ENCODE assay signal across 20 cellular contexts in genomic region chr11:10418950-10419310, GRCh38. TPM values are rescaled to one million over a fixed set of nuclear protein-coding genes. Genes with fewer than 3 reads are reported as not detected.
A peak's percentile ranks its signal among the peaks of the same experiment; 100 is the strongest.
DNase-seq lines count a peak whose midpoint lies in the region; TF ChIP-seq lines count a peak whose summit lies in the region.
"Had no signal": no experiment of that assay in that cellular context is flagged by ENCODE, and none has a peak within 500 bp of the region (broad histone marks: within the 10 kb centered on the region; RNA-seq: fewer than 3 reads in every experiment).

No MANE protein-coding gene starts in this region.

- TF ChIP-seq POLR2A in breast epithelium (IDR thresholded peaks at IDR 0.05) (no peak), NB4 (IDR thresholded peaks at IDR 0.05; ENCODE audit: extremely low read depth, insufficient read length) (no peak), vagina (IDR thresholded peaks at IDR 0.05) (no peak)

- H3K4me2 ChIP-seq in mammary epithelial cell (ENCODE audit: insufficient read depth, low read depth, low read length) (no peak overlapping the region), mesenchymal stem cell (ENCODE audit: low read length, poor library complexity, severe bottlenecking) (no peak overlapping the region)

- H3K4me3 ChIP-seq in mammary epithelial cell (replicated peaks in 1 of 3; ENCODE audit: insufficient read depth in 1 of 3, low read depth in 2 of 3, low read length in 3 of 3) (no peak overlapping the region), breast epithelium (no peak overlapping the region), NB4 (ENCODE audit: low read depth, low read length) (peak overlapping the region; percentile 42), mesenchymal stem cell (ENCODE audit: insufficient read depth in 1 of 2, low read depth in 1 of 2, low read length in 2 of 2) (peak overlapping the region in 1 of 2 experiments; percentile 64), vagina (no peak overlapping the region), colonic mucosa (no peak overlapping the region)

- H3K18ac ChIP-seq in mesenchymal stem cell (ENCODE audit: low read depth in 1 of 2, low read length in 2 of 2) = no peak overlapping the region

- 48% methylated on average over 3 of the region's 3 CpGs for WGBS in mammary epithelial cell (ENCODE audit: low coverage, missing lambda C conversion rate)
- WGBS in mesenchymal stem cell = 93% methylated on average over 2 of the region's 3 CpGs

- H2AK5ac ChIP-seq in mesenchymal stem cell (ENCODE audit: low read length, severe bottlenecking) = no peak overlapping the region

- no peaks in the 10 kb centered on the region for H3K36me3 ChIP-seq in mammary epithelial cell (ENCODE audit: insufficient read depth, low read length)
- no peaks in the 10 kb centered on the region for H3K36me3 ChIP-seq in breast epithelium
- peaks cover 0 to 5% of the 10 kb centered on the region in 2 experiments for H3K36me3 ChIP-seq in mesenchymal stem cell (ENCODE audit: control insufficient read depth in 1 of 2, insufficient read depth in 2 of 2, low read depth in 1 of 2, low read length in 2 of 2)
- no peaks in the 10 kb centered on the region for H3K36me3 ChIP-seq in vagina
- H3K36me3 ChIP-seq in colonic mucosa = no peaks in the 10 kb centered on the region

- H3K9ac ChIP-seq in mammary epithelial cell (ENCODE audit: insufficient read depth, low read length) = no peak overlapping the region
- peak overlapping the region; percentile 85 for H3K9ac ChIP-seq in mesenchymal stem cell (ENCODE audit: low read length)
- H3K9ac ChIP-seq in colonic mucosa (ENCODE audit: low read depth in 2 of 2, low read length in 2 of 2) = no peak overlapping the region

- TF ChIP-seq CTCF in mammary epithelial cell (conservative IDR thresholded peaks at IDR 0.05 in 1 of 2, IDR thresholded peaks at IDR 0.05 in 1 of 2; ENCODE audit: extremely low read depth in 1 of 2, insufficient read depth in 1 of 2, low read depth in 1 of 2, low read length in 2 of 2) (no peak), breast epithelium (IDR thresholded peaks at IDR 0.05) (no peak), NB4 (IDR thresholded peaks at IDR 0.05; ENCODE audit: low read depth, low read length) (no peak), vagina (IDR thresholded peaks at IDR 0.05) (no peak), colonic mucosa (IDR thresholded peaks at IDR 0.05) (no peak)

- H4K91ac ChIP-seq in mesenchymal stem cell (ENCODE audit: low read length) = no peak overlapping the region

- H3K27ac ChIP-seq in mammary epithelial cell (ENCODE audit: insufficient read depth, low read depth, low read length) = no peak overlapping the region
- no peak overlapping the region for H3K27ac ChIP-seq in breast epithelium
- no peak overlapping the region for H3K27ac ChIP-seq in mesenchymal stem cell (ENCODE audit: low read length, poor library complexity, severe bottlenecking)
- peak overlapping the region; percentile 12 for H3K27ac ChIP-seq in vagina
- no peak overlapping the region for H3K27ac ChIP-seq in colonic mucosa
- H3K27ac ChIP-seq: RWPE1 had no signal

- CTCF ChIA-PET in mammary epithelial cell (lab: Charles Lee; ENCODE audit: low non-redundant PET) = no interaction called here

- no TSS peak for BruUV-seq in mammary epithelial cell (replicated peaks; lab: Mats Ljungman, UMichigan)

- H3K79me1 ChIP-seq in mesenchymal stem cell (replicated peaks; ENCODE audit: low read length, poor library complexity, severe bottlenecking) = no peaks in the 10 kb centered on the region

- DNase-seq in mammary epithelial cell (no peak), breast epithelium (ENCODE audit: low spot score in 2 of 2) (no peak), NB4 (ENCODE audit: low read depth) (peak; percentile 59), mesenchymal stem cell (no peak), vagina (ENCODE audit: extremely low spot score in 2 of 2) (no peak), colonic mucosa (no peak)
- DNase-seq in activated CD4-positive, alpha-beta T cell treated with anti-CD3 and anti-CD28 coated beads, Interleukin-2, amount 50 U/mL, for 1 hour = no peak
- DNase-seq in activated CD4-positive, CD25-positive, alpha-beta regulatory T cell treated with anti-CD3 and anti-CD28 coated beads, Interleukin-2, amount 50 U/mL, for 72 hours = no peak
- DNase-seq: C1 segment of cervical spinal cord; Caco-2; CD4-positive, alpha-beta memory T cell; KBM-7; NCI-H1048; NCI-H1417; NCI-H1694; NCI-H2029 treated with DMSO at 0.1 percent for 48 hours; NCI-H2227 treated with DMSO at 0.1 percent for 48 hours; NCI-H526 treated with DMSO at 0.1 percent for 48 hours; SHP77 had no signal

- H3K4me1 ChIP-seq in mammary epithelial cell (ENCODE audit: insufficient read depth, low read length) = peaks cover 12% of the 10 kb centered on the region
- no peaks in the 10 kb centered on the region for H3K4me1 ChIP-seq in breast epithelium
- H3K4me1 ChIP-seq in mesenchymal stem cell (ENCODE audit: control insufficient read depth, insufficient read depth, low read depth, low read length) = no peaks in the 10 kb centered on the region
- H3K4me1 ChIP-seq in vagina = peaks cover 13% of the 10 kb centered on the region
- H3K4me1 ChIP-seq in colonic mucosa = no peaks in the 10 kb centered on the region
- H3K4me1 ChIP-seq: Caco-2 had no signal

- H3K9me3 ChIP-seq in mammary epithelial cell (replicated peaks; ENCODE audit: insufficient read depth, low read length) = peaks cover 4% of the 10 kb centered on the region
- peaks cover 0 to 8% of the 10 kb centered on the region in 2 donors for H3K9me3 ChIP-seq in breast epithelium
- no peaks in the 10 kb centered on the region for H3K9me3 ChIP-seq in mesenchymal stem cell (ENCODE audit: control insufficient read depth, low read length)
- no peaks in the 10 kb centered on the region for H3K9me3 ChIP-seq in vagina
- H3K9me3 ChIP-seq in colonic mucosa = no peaks in the 10 kb centered on the region

- H3K14ac ChIP-seq in mesenchymal stem cell (ENCODE audit: low read length in 2 of 2) = no peak overlapping the region

- no peak overlapping the region for H2BK12ac ChIP-seq in mesenchymal stem cell (ENCODE audit: low read length in 2 of 2)

- no peak overlapping the region for H2BK120ac ChIP-seq in mesenchymal stem cell (ENCODE audit: low read depth, low read length)

- H4K20me1 ChIP-seq in mammary epithelial cell (ENCODE audit: insufficient read depth, low read length) = no peaks in the 10 kb centered on the region

- no peak overlapping the region for H3K23ac ChIP-seq in mesenchymal stem cell (ENCODE audit: low read length in 2 of 2)

- H3K4ac ChIP-seq in mesenchymal stem cell (ENCODE audit: low read depth in 1 of 2, low read length in 2 of 2) = no peak overlapping the region

- dilution Hi-C loops in mammary epithelial cell (cut with HindIII; ENCODE audit: low sequenced_read_pairs) = no loop called here

- no peaks in the 10 kb centered on the region for H3K79me2 ChIP-seq in mammary epithelial cell (ENCODE audit: insufficient read depth, low read length)

- H2AFZ ChIP-seq in mammary epithelial cell (ENCODE audit: low read depth, low read length) (peak overlapping the region; percentile 52), mesenchymal stem cell (ENCODE audit: low read depth, low read length) (no peak overlapping the region)

- intact Hi-C loops in mammary epithelial cell (cut with micrococcal nuclease) = no loop called here
- intact Hi-C loops in breast epithelium (cut with DNase I; ENCODE audit: low total_unique reads) = loop anchor here (10.0 kb wide), 1 partner anchor 96 kb away; no protein-coding TSS in a partner anchor
- intact Hi-C loops in vagina (cut with DNase I) = no loop called here
- intact Hi-C loops in colonic mucosa (cut with DNase I) = no loop called here

- H2BK5ac ChIP-seq in mesenchymal stem cell (ENCODE audit: low read depth, low read length, poor library complexity, severe bottlenecking) = no peak overlapping the region

- H4K8ac ChIP-seq in mesenchymal stem cell (ENCODE audit: low read length) = no peak overlapping the region

- in situ Hi-C loops in mammary epithelial cell (cut with MboI; ENCODE audit: low sequenced_read_pairs in 2 of 2) = no loop called here

- H2BK15ac ChIP-seq in mesenchymal stem cell (ENCODE audit: low read depth, poor library complexity, severe bottlenecking) = no peak overlapping the region

- H3K27me3 ChIP-seq in mammary epithelial cell (ENCODE audit: insufficient read depth, low read length) (no peaks in the 10 kb centered on the region), breast epithelium (no peaks in the 10 kb centered on the region), mesenchymal stem cell (ENCODE audit: control insufficient read depth in 1 of 2, insufficient read depth in 1 of 2, low read length in 2 of 2) (no peaks in the 10 kb centered on the region), vagina (no peaks in the 10 kb centered on the region), colonic mucosa (no peaks in the 10 kb centered on the region)

RNA-seq across cellular contexts. Expression of gene AMPD3, which starts 36.1 kb away (rescaled TPM):
- total RNA-seq in mammary epithelial cell (1 to 10 TPM; 6.7 to 8.2 TPM), breast epithelium (1 to 10 TPM; 6.2 to 6.6 (median 6.4) TPM), vagina (20.1 TPM), colonic mucosa (1 to 10 TPM; 7.9 to 9.7 TPM)
- 5.3 TPM for polyA plus RNA-seq in mammary epithelial cell
- polyA minus RNA-seq in mammary epithelial cell = 37.1 TPM
- polyA plus RNA-seq in mesenchymal stem cell (2013, experiment 1 of 2) = 19.4 TPM
- polyA plus RNA-seq in mesenchymal stem cell (2013, experiment 2 of 2) = 19.7 TPM
